Comparison of ENCODE assay signal across 7 cellular contexts in the genomic region with DNA sequence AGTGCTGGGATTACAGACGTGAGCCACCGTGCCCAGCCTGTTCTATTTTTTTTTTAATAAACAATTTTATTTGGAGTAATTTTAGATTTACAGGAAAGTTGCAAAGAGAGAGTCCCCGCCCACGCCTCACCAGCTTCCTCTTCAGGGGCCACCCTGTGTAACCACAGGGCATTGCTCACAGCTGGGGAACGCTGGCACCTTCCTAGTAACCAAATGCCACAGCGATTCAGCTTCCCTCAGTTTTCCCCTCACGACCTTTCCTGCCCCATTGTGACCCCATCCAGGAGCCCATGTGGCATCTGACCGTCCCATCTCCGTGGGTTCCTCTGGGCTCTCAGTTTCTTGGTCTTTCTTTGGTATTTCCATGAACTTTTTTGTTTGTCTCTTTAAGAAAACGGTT.
DNase-seq lines count a peak whose midpoint lies in the region; TF ChIP-seq lines count a peak whose summit lies in the region.

No MANE protein-coding gene starts in this region.

- TF ChIP-seq CTCF in epithelial cell of esophagus (IDR thresholded peaks at IDR 0.05; ENCODE audit: insufficient read depth, low read depth, low read length, missing control alignments), result peak; percentile 2
- TF ChIP-seq CTCF in nephron progenitor cell (IDR thresholded peaks at IDR 0.05), result no peak

- POLR2A ChIA-PET in activated CD4-positive, alpha-beta T cell treated with anti-CD3 and anti-CD28 coated beads, Interleukin-2, amount 10 ng/mL, durations not matched to agents 7 days and 5 days (lab: Charles Lee), result interaction anchor here (0.7 to 1.3 kb wide), 2 partner anchors 19 to 143 kb away, joined by 3 to 6 read pairs; a partner anchor contains a TSS

- CTCF ChIA-PET in activated CD4-positive, alpha-beta T cell treated with anti-CD3 and anti-CD28 coated beads, Interleukin-2, amount 10 ng/mL, durations not matched to agents 7 days and 5 days (lab: Charles Lee), result interaction anchor here (0.6 to 1.4 kb wide), 5 partner anchors 8 to 145 kb away, joined by 4 read pairs; a partner anchor contains a TSS

- peak; percentile 94 for DNase-seq in M059J (ENCODE audit: low read depth)
- DNase-seq in activated CD4-positive, alpha-beta T cell treated with anti-CD3 and anti-CD28 coated beads, Interleukin-2, amount 10 ng/mL, durations not matched to agents 7 days and 5 days, result peak; percentile 63
- peak; percentile 84 for DNase-seq in epithelial cell of esophagus (ENCODE audit: low read depth)
- peak; percentile 82 to 83 for DNase-seq in stimulated activated CD4-positive, alpha-beta T cell treated with anti-CD3 and anti-CD28 coated beads, Interleukin-1b, Interleukin-23, amount 100 ng/mL, for 4 hours (ENCODE audit: low read depth in 2 of 2)
- DNase-seq in mesenteric fat pad (ENCODE audit: low spot score), result no peak
- DNase-seq in retina, result no peak
- DNase-seq in nephron progenitor cell, result no peak

- H3K36me3 Mint-ChIP-seq in activated CD4-positive, alpha-beta T cell treated with anti-CD3 and anti-CD28 coated beads, Interleukin-2, amount 10 ng/mL, durations not matched to agents 7 days and 5 days (ENCODE audit: low read depth), result no peaks in the 10 kb centered on the region
- no peaks in the 10 kb centered on the region for H3K36me3 Mint-ChIP-seq in nephron progenitor cell (ENCODE audit: low read depth)

- H3K27ac Mint-ChIP-seq in activated CD4-positive, alpha-beta T cell treated with anti-CD3 and anti-CD28 coated beads, Interleukin-2, amount 10 ng/mL, durations not matched to agents 7 days and 5 days, result peak overlapping the region; percentile 97
- no peak overlapping the region for H3K27ac Mint-ChIP-seq in nephron progenitor cell

- no peaks in the 10 kb centered on the region for H3K27me3 Mint-ChIP-seq in activated CD4-positive, alpha-beta T cell treated with anti-CD3 and anti-CD28 coated beads, Interleukin-2, amount 10 ng/mL, durations not matched to agents 7 days and 5 days
- peaks cover 21% of the 10 kb centered on the region for H3K27me3 Mint-ChIP-seq in nephron progenitor cell (ENCODE audit: low read depth, poor library complexity)

- no peak overlapping the region for H3K4me3 ChIP-seq in epithelial cell of esophagus (ENCODE audit: low read length)

- H3K9me3 Mint-ChIP-seq in activated CD4-positive, alpha-beta T cell treated with anti-CD3 and anti-CD28 coated beads, Interleukin-2, amount 10 ng/mL, durations not matched to agents 7 days and 5 days, result peaks cover 2% of the 10 kb centered on the region
- H3K9me3 Mint-ChIP-seq in nephron progenitor cell, result peaks cover 11% of the 10 kb centered on the region

- H3K4me3 Mint-ChIP-seq in activated CD4-positive, alpha-beta T cell treated with anti-CD3 and anti-CD28 coated beads, Interleukin-2, amount 10 ng/mL, durations not matched to agents 7 days and 5 days, result peak overlapping the region; percentile 23
- H3K4me3 Mint-ChIP-seq in nephron progenitor cell, result no peak overlapping the region

- peaks cover 68% of the 10 kb centered on the region for H3K4me1 Mint-ChIP-seq in activated CD4-positive, alpha-beta T cell treated with anti-CD3 and anti-CD28 coated beads, Interleukin-2, amount 10 ng/mL, durations not matched to agents 7 days and 5 days
- H3K4me1 Mint-ChIP-seq in nephron progenitor cell, result peaks cover 20% of the 10 kb centered on the region

Comparison
In these comparisons a context has a peak if more than half of its experiments do, and no peak if none do; other contexts are left out.
1. DNase-seq: peak in M059J (single experiment), activated CD4-positive, alpha-beta T cell treated with anti-CD3 and anti-CD28 coated beads, Interleukin-2, amount 10 ng/mL, durations not matched to agents 7 days and 5 days (single experiment), epithelial cell of esophagus (single experiment) and stimulated activated CD4-positive, alpha-beta T cell treated with anti-CD3 and anti-CD28 coated beads, Interleukin-1b, Interleukin-23, amount 100 ng/mL, for 4 hours (2 of 2); none in mesenteric fat pad (single experiment), retina (single experiment) and nephron progenitor cell (single experiment).